16 cellular contexts compared by ENCODE assay signal in genomic region chr1:222750651-222751050, GRCh38. TPM values are rescaled to one million over a fixed set of nuclear protein-coding genes. Genes with fewer than 3 reads are reported as not detected.
DNase-seq lines count a peak whose midpoint lies in the region; ATAC-seq and TF ChIP-seq lines count a peak whose summit lies in the region.
"Had no signal": no experiment of that assay in that cellular context is flagged by ENCODE, and none has a peak within 500 bp of the region (broad histone marks: within the 10 kb centered on the region; RNA-seq: fewer than 3 reads in every experiment).

No MANE protein-coding gene starts in this region.

- CTCF ChIA-PET in OCI-LY7 (lab: Charles Lee; ENCODE audit: unreplicated experiment): no interaction called here

- H3K27ac ChIP-seq in OCI-LY7 (ENCODE audit: low read depth, low read length, poor library complexity, severe bottlenecking): no peak overlapping the region
- H3K27ac ChIP-seq: C4-2B had no signal

- no peaks in the 10 kb centered on the region for H3K36me3 ChIP-seq in OCI-LY7 (ENCODE audit: insufficient read depth, low read length)

- H3K9me3 Mint-ChIP-seq in activated T-helper 1 cell treated with anti-CD3 and anti-CD28 coated beads, Interleukin-12 subunit alpha, Interleukin-12 subunit beta, Interleukin-2, Interleukin-4 antibody, amounts not matched to agents 30 ng/mL and 10 ng/mL and 1 ng/mL, durations not matched to agents 14 hours and 24 hours and 36 hours: no peaks in the 10 kb centered on the region
- H3K9me3 Mint-ChIP-seq: stimulated activated effector memory CD8-positive, alpha-beta T cell treated with anti-CD3 and anti-CD28 coated beads, Interleukin-12 subunit alpha, Interleukin-12 subunit beta, amount 100 ng/mL, for 72 hours had no signal

- intact Hi-C loops in OCI-LY7 (cut with micrococcal nuclease; ENCODE audit: unreplicated experiment): no loop called here
- intact Hi-C loops in activated T-helper 1 cell treated with anti-CD3 and anti-CD28 coated beads, Interleukin-12 subunit alpha, Interleukin-12 subunit beta, Interleukin-2, Interleukin-4 antibody, amounts not matched to agents 30 ng/mL and 10 ng/mL and 1 ng/mL, durations not matched to agents 14 hours and 24 hours and 36 hours (cut with micrococcal nuclease): no loop called here
- intact Hi-C loops in left cardiac atrium (cut with DNase I): no loop called here

- DNase-seq in OCI-LY7 (ENCODE audit: low spot score) (peak; percentile 44), AG08395 (ENCODE audit: low spot score) (no peak), DMS 273 (lab: John Stamatoyannopoulos, UW; ENCODE audit: unreplicated experiment) (no peak), left cardiac atrium (no peak)
- DNase-seq in activated T-helper 1 cell treated with anti-CD3 and anti-CD28 coated beads, Interleukin-12 subunit alpha, Interleukin-12 subunit beta, Interleukin-2, Interleukin-4 antibody, amounts not matched to agents 30 ng/mL and 10 ng/mL and 1 ng/mL, durations not matched to agents 14 hours and 24 hours and 36 hours (ENCODE audit: low spot score): no peak
- DNase-seq: activated CD4-positive, alpha-beta T cell treated with anti-CD3 and anti-CD28 coated beads for 48 hours; activated naive CD4-positive, alpha-beta T cell treated with Interleukin-2 at 50 U/mL for 16 hours; cortex of kidney; foreskin fibroblast; left colon; SHP77 treated with DMSO at 0.1 percent for 48 hours had no signal

- H4K20me1 ChIP-seq in OCI-LY7 (ENCODE audit: insufficient read depth, low read length): no peaks in the 10 kb centered on the region

- no peak overlapping the region for H2AFZ ChIP-seq in OCI-LY7 (ENCODE audit: low read length)

- H3K27ac Mint-ChIP-seq in activated T-helper 1 cell treated with anti-CD3 and anti-CD28 coated beads, Interleukin-12 subunit alpha, Interleukin-12 subunit beta, Interleukin-2, Interleukin-4 antibody, amounts not matched to agents 30 ng/mL and 10 ng/mL and 1 ng/mL, durations not matched to agents 14 hours and 24 hours and 36 hours: no peak overlapping the region
- H3K27ac Mint-ChIP-seq: stimulated activated effector memory CD8-positive, alpha-beta T cell treated with anti-CD3 and anti-CD28 coated beads, Interleukin-12 subunit alpha, Interleukin-12 subunit beta, amount 100 ng/mL, for 72 hours had no signal

- peaks cover 7% of the 10 kb centered on the region for H3K4me1 ChIP-seq in OCI-LY7 (ENCODE audit: insufficient read depth, low read length, poor library complexity, severe bottlenecking)

- H3K4me1 Mint-ChIP-seq in activated T-helper 1 cell treated with anti-CD3 and anti-CD28 coated beads, Interleukin-12 subunit alpha, Interleukin-12 subunit beta, Interleukin-2, Interleukin-4 antibody, amounts not matched to agents 30 ng/mL and 10 ng/mL and 1 ng/mL, durations not matched to agents 14 hours and 24 hours and 36 hours (ENCODE audit: low read depth): no peaks in the 10 kb centered on the region
- H3K4me1 Mint-ChIP-seq: stimulated activated effector memory CD8-positive, alpha-beta T cell treated with anti-CD3 and anti-CD28 coated beads, Interleukin-12 subunit alpha, Interleukin-12 subunit beta, amount 100 ng/mL, for 72 hours had no signal

- H3K79me2 ChIP-seq in OCI-LY7 (ENCODE audit: insufficient read depth, low read depth, low read length): no peaks in the 10 kb centered on the region

- POLR2A ChIA-PET in OCI-LY7 (lab: Charles Lee): interaction anchor here (0.6 to 1.5 kb wide), 11 partner anchors 10 to 1474 kb away, joined by 3 to 8 read pairs (median 4); no protein-coding TSS in a partner anchor

- peaks cover 10% of the 10 kb centered on the region for H3K27me3 Mint-ChIP-seq in activated T-helper 1 cell treated with anti-CD3 and anti-CD28 coated beads, Interleukin-12 subunit alpha, Interleukin-12 subunit beta, Interleukin-2, Interleukin-4 antibody, amounts not matched to agents 30 ng/mL and 10 ng/mL and 1 ng/mL, durations not matched to agents 14 hours and 24 hours and 36 hours (ENCODE audit: insufficient read depth)

- no peaks in the 10 kb centered on the region for H3K36me3 Mint-ChIP-seq in activated T-helper 1 cell treated with anti-CD3 and anti-CD28 coated beads, Interleukin-12 subunit alpha, Interleukin-12 subunit beta, Interleukin-2, Interleukin-4 antibody, amounts not matched to agents 30 ng/mL and 10 ng/mL and 1 ng/mL, durations not matched to agents 14 hours and 24 hours and 36 hours (ENCODE audit: low read depth)
- H3K36me3 Mint-ChIP-seq: stimulated activated effector memory CD8-positive, alpha-beta T cell treated with anti-CD3 and anti-CD28 coated beads, Interleukin-12 subunit alpha, Interleukin-12 subunit beta, amount 100 ng/mL, for 72 hours had no signal

- H3K9me2 ChIP-seq in OCI-LY7 (ENCODE audit: insufficient read depth, low read length): no peaks in the 10 kb centered on the region

- H3K9me3 ChIP-seq in OCI-LY7 (ENCODE audit: low read length): no peaks in the 10 kb centered on the region

- H3K4me2 ChIP-seq in OCI-LY7 (ENCODE audit: low read length): no peak overlapping the region

- no TSS peak for BruUV-seq in OCI-LY7 (replicated peaks; lab: Mats Ljungman, UMichigan)

- no peak for TF ChIP-seq CTCF in OCI-LY7 (conservative IDR thresholded peaks at IDR 0.05; ENCODE audit: low read length)

- ATAC-seq in GM18519 (IDR thresholded peaks at IDR 0.05; ENCODE audit: low FRiP score, unreplicated experiment) (peak; percentile 74), GM21423 (IDR thresholded peaks at IDR 0.05; ENCODE audit: unreplicated experiment) (peak; percentile 82), HG03064 (IDR thresholded peaks at IDR 0.05; ENCODE audit: low read depth, unreplicated experiment) (peak; percentile 88), left cardiac atrium (no peak)
- ATAC-seq: left colon; stimulated activated effector memory CD8-positive, alpha-beta T cell treated with anti-CD3 and anti-CD28 coated beads, Interleukin-12 subunit alpha, Interleukin-12 subunit beta, amount 100 ng/mL, for 72 hours had no signal

- H3K4me3 Mint-ChIP-seq in activated T-helper 1 cell treated with anti-CD3 and anti-CD28 coated beads, Interleukin-12 subunit alpha, Interleukin-12 subunit beta, Interleukin-2, Interleukin-4 antibody, amounts not matched to agents 30 ng/mL and 10 ng/mL and 1 ng/mL, durations not matched to agents 14 hours and 24 hours and 36 hours: no peak overlapping the region
- H3K4me3 Mint-ChIP-seq: stimulated activated effector memory CD8-positive, alpha-beta T cell treated with anti-CD3 and anti-CD28 coated beads, Interleukin-12 subunit alpha, Interleukin-12 subunit beta, amount 100 ng/mL, for 72 hours had no signal

- no peak overlapping the region for H3K4me3 ChIP-seq in OCI-LY7 (ENCODE audit: low read depth, low read length, poor library complexity, severe bottlenecking)

RNA-seq across cellular contexts. Expression of gene FAM177B, which starts 13.6 kb away (rescaled TPM):
- not detected in 2 replicates for total RNA-seq in OCI-LY7 (2014; rRNA removed; shearing (Covaris generic))
- total RNA-seq in OCI-LY7 (2022) (not detected in 2 replicates), left cardiac atrium (not detected)
- 0.49 TPM in 1 of 2 replicates, not detected in the other for total RNA-seq in activated T-helper 1 cell treated with anti-CD3 and anti-CD28 coated beads, Interleukin-12 subunit alpha, Interleukin-12 subunit beta, Interleukin-2, Interleukin-4 antibody, amounts not matched to agents 30 ng/mL and 10 ng/mL and 1 ng/mL, durations not matched to agents 14 hours and 24 hours and 36 hours

RNA-seq across cellular contexts. Expression of gene BROX, which starts 38.3 kb away (rescaled TPM):
- total RNA-seq in OCI-LY7 (2014; rRNA removed; shearing (Covaris generic)): 21.4 and 22.3 TPM in 2 replicates
- total RNA-seq in OCI-LY7 (2022) (34.0 and 37.9 TPM in 2 replicates), left cardiac atrium (10 to 100 TPM; 23.1 to 28.2 TPM)
- total RNA-seq in activated T-helper 1 cell treated with anti-CD3 and anti-CD28 coated beads, Interleukin-12 subunit alpha, Interleukin-12 subunit beta, Interleukin-2, Interleukin-4 antibody, amounts not matched to agents 30 ng/mL and 10 ng/mL and 1 ng/mL, durations not matched to agents 14 hours and 24 hours and 36 hours: 37.4 and 38.2 TPM in 2 replicates

RNA-seq across cellular contexts. Expression of gene AIDA, which starts 38.4 kb away (rescaled TPM):
- 6.6 and 9.0 TPM in 2 replicates for total RNA-seq in OCI-LY7 (2014; rRNA removed; shearing (Covaris generic))
- total RNA-seq in OCI-LY7 (2022) (24.0 and 24.1 TPM in 2 replicates), left cardiac atrium (10 to 100 TPM; 64.7 to 71.3 TPM)
- total RNA-seq in activated T-helper 1 cell treated with anti-CD3 and anti-CD28 coated beads, Interleukin-12 subunit alpha, Interleukin-12 subunit beta, Interleukin-2, Interleukin-4 antibody, amounts not matched to agents 30 ng/mL and 10 ng/mL and 1 ng/mL, durations not matched to agents 14 hours and 24 hours and 36 hours: 36.3 and 37.5 TPM in 2 replicates

Comparison
In these comparisons a context has a peak if more than half of its experiments do, and no peak if none do; other contexts are left out.
1. ATAC-seq: peak in GM18519 (single experiment), GM21423 (single experiment) and HG03064 (single experiment); none in left cardiac atrium (0 of 2).